13 cellular contexts compared by ENCODE assay signal in the genomic region with DNA sequence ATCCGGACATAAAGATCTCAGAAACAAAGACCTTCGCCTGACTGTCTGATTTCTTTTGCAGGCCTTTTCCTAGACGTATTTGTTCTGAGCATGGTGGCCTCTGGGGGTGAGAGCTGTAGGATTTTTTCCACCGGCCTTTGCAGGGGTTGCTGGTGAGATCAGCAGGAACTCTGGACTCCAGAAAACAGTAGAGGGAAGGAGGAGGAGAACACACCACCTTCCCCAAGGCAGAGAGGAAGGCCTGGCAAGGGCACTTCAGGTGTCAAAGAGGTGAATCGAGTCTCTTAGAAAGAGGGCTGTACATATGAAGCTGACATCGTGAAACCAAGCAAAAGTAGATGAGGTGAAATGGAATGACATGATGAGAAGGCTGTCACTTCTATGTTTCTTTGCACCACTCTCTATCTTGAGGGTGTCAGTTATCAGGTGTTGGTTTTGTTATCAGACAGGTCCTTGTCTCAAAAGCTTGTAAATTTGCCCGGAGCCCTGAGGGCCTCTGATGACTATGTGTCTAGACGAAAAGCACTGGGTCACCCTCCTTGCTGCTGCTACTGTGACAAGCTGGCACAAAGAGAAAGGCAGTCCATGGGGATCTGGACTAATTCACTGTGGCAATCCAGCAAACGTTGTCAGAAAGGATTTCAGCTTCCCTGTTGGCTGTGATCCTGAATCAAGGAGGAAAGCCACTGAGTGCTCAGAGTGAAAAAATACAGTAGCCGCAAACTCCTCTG.
"Had no signal": no experiment of that assay in that cellular context is flagged by ENCODE, and none has a peak within 500 bp of the region (broad histone marks: within the 10 kb centered on the region; RNA-seq: fewer than 3 reads in every experiment).

No MANE protein-coding gene starts in this region.

- ATAC-seq: activated CD4-positive, CD25-positive, alpha-beta regulatory T cell treated with anti-CD3 and anti-CD28 coated beads, Interleukin-2, amount 50 U/mL, for 24 hours; activated CD8-positive, alpha-beta memory T cell treated with anti-CD3 and anti-CD28 coated beads, Interleukin-2, amount 10 ng/mL, durations not matched to agents 7 days and 5 days; effector memory CD8-positive, alpha-beta T cell; natural killer cell treated with Interleukin-12 subunit alpha and Interleukin-12 subunit beta and Interleukin-15 and Interleukin-18, amount 100 ng/mL, for 72 hours; upper lobe of right lung had no signal

- H3K27ac ChIP-seq: ovary, upper lobe of right lung had no signal

- H3K36me3 ChIP-seq: ovary, upper lobe of right lung had no signal

- H3K9me3 ChIP-seq: ovary, upper lobe of right lung had no signal

- H3K27me3 ChIP-seq: ovary, upper lobe of right lung had no signal

- DNase-seq: activated CD4-positive, alpha-beta T cell treated with anti-CD3 and anti-CD28 coated beads, Interleukin-2, amount 50 U/mL, for 48 hours; activated CD8-positive, alpha-beta memory T cell treated with anti-CD3 and anti-CD28 coated beads, Interleukin-2, amount 10 ng/mL, durations not matched to agents 7 days and 5 days; activated effector memory CD4-positive, alpha-beta T cell treated with Interleukin-2 at 50 U/mL for 16 hours; activated T-cell treated with anti-CD3 and anti-CD28 coated beads, Interleukin-2, amount 50 U/mL, for 24 hours; effector memory CD8-positive, alpha-beta T cell; immature natural killer cell; left cardiac atrium; mammary epithelial cell; ovary; stimulated activated CD4-positive, alpha-beta T cell treated with anti-CD3 and anti-CD28 coated beads, Interleukin-4, amount 100 ng/mL, for 1 hour; upper lobe of right lung had no signal

- H3K4me1 ChIP-seq: upper lobe of right lung had no signal

- H3K4me3 ChIP-seq: ovary, upper lobe of right lung had no signal
